ENCODE assay signal across 17 cellular contexts in genomic region chr6:139256087-139256486, GRCh38. TPM values are rescaled to one million over a fixed set of nuclear protein-coding genes. Genes with fewer than 3 reads are reported as not detected.
DNase-seq lines count a peak whose midpoint lies in the region; ATAC-seq and TF ChIP-seq lines count a peak whose summit lies in the region.
"Had no signal": no experiment of that assay in that cellular context is flagged by ENCODE, and none has a peak within 500 bp of the region (broad histone marks: within the 10 kb centered on the region; RNA-seq: fewer than 3 reads in every experiment).

No MANE protein-coding gene starts in this region.

- no peaks in the 10 kb centered on the region for H3K9me1 ChIP-seq in IMR-90 (ENCODE audit: insufficient read depth, low read length)

- H3K18ac ChIP-seq in IMR-90 (ENCODE audit: low read depth, low read length): no peak overlapping the region

- H3K4me1 ChIP-seq in IMR-90 (ENCODE audit: control insufficient read depth, insufficient read depth, low read length): peaks cover 7% of the 10 kb centered on the region; the same call in 1 of the 2 replicates

- H3K36me3 ChIP-seq in IMR-90 (ENCODE audit: control insufficient read depth, insufficient read depth, low read length): no peaks in the 10 kb centered on the region
- H3K36me3 ChIP-seq: vagina had no signal

- H3K4me3 ChIP-seq in AG10803 (ENCODE audit: low read length) (no peak overlapping the region), IMR-90 (ENCODE audit: insufficient read depth, low read depth, low read length) (no peak overlapping the region), choroid plexus epithelial cell (ENCODE audit: low read depth, low read length) (no peak overlapping the region)
- H3K4me3 ChIP-seq: hepatocyte, vagina had no signal

- no peaks in the 10 kb centered on the region for H3K9me3 ChIP-seq in IMR-90 (ENCODE audit: control insufficient read depth, insufficient read depth, low read length)
- H3K9me3 ChIP-seq: vagina had no signal

- no peak overlapping the region for H3K23ac ChIP-seq in IMR-90 (ENCODE audit: low read depth, low read length)

- no peak for TF ChIP-seq POLR2A in IMR-90 (IDR thresholded peaks at IDR 0.05; ENCODE audit: low read depth, low read length)

- no peak overlapping the region for H2AFZ ChIP-seq in IMR-90 (replicated peaks; ENCODE audit: low read length, poor library complexity)
- H2AFZ ChIP-seq: hepatocyte had no signal

- H3K27me3 ChIP-seq in IMR-90 (ENCODE audit: control insufficient read depth, insufficient read depth, low read length): peaks cover 4% of the 10 kb centered on the region; the same call in 1 of the 2 replicates
- H3K27me3 ChIP-seq: hepatocyte, vagina had no signal

- ATAC-seq in IMR-90 (ENCODE audit: low read depth) (no peak; the same call in none of the 2 replicates), sciatic nerve (peak; percentile 60), GM21717 (IDR thresholded peaks at IDR 0.05; ENCODE audit: unreplicated experiment) (no peak)
- ATAC-seq: PC-3; stimulated activated naive CD8-positive, alpha-beta T cell treated with anti-CD3 and anti-CD28 coated beads, Interleukin-15, Interleukin-2, amounts not matched to agents 100 U/mL and 50 U/mL, for 24 hours had no signal

- H2BK15ac ChIP-seq in IMR-90 (ENCODE audit: low read depth, low read length): no peak overlapping the region

- no peak overlapping the region for H2AK5ac ChIP-seq in IMR-90 (ENCODE audit: low read depth, low read length)

- H3K56ac ChIP-seq in IMR-90 (ENCODE audit: extremely low read depth, insufficient read depth, low read length): no peak overlapping the region

- POLR2A ChIA-PET in IMR-90 (lab: Charles Lee; ENCODE audit: unreplicated experiment): interaction anchor here (0.6 kb wide), 1 partner anchor 15 kb away, joined by 3 read pairs; no protein-coding TSS in a partner anchor

- TF ChIP-seq CTCF in AG10803 (conservative IDR thresholded peaks at IDR 0.05; ENCODE audit: low read length) (no peak), IMR-90 (conservative IDR thresholded peaks at IDR 0.05; ENCODE audit: low read depth, low read length) (no peak), choroid plexus epithelial cell (conservative IDR thresholded peaks at IDR 0.05; ENCODE audit: low read depth, low read length) (no peak)

- no peak overlapping the region for H4K91ac ChIP-seq in IMR-90 (ENCODE audit: insufficient read depth, low read depth, low read length)

- in situ Hi-C loops in IMR-90 (cut with MboI; ENCODE audit: low sequenced_read_pairs): no loop called here

- no TSS peak for BruUV-seq in IMR-90 (replicated peaks; lab: Mats Ljungman, UMichigan)

- H2BK120ac ChIP-seq in IMR-90 (ENCODE audit: low read depth, low read length): no peak overlapping the region

- TF ChIP-seq RAD21 in IMR-90 (IDR thresholded peaks at IDR 0.05; ENCODE audit: low read length): no peak

- no peak overlapping the region for H2AK9ac ChIP-seq in IMR-90 (replicated peaks; ENCODE audit: low read depth, low read length, poor library complexity)

- H2BK5ac ChIP-seq in IMR-90 (ENCODE audit: low read depth, low read length, poor library complexity, severe bottlenecking): no peak overlapping the region

- 66% methylated on average over 3 of the region's 3 CpGs; no CpG with 5 or more reads in 1 of the 2 experiments for WGBS in IMR-90 (ENCODE audit: extremely low coverage in 2 of 2, insufficient read length in 1 of 2), 2 experiments

- H3K27ac ChIP-seq in IMR-90 (ENCODE audit: insufficient read depth, low read length): no peak overlapping the region
- H3K27ac ChIP-seq: hepatocyte, vagina had no signal

- CTCF ChIA-PET in IMR-90 (lab: Yijun Ruan, JAX): interaction anchor here (0.6 kb wide), 1 partner anchor 344 kb away, joined by 3 read pairs; no protein-coding TSS in a partner anchor

- H2BK20ac ChIP-seq in IMR-90 (ENCODE audit: low read depth, low read length): no peak overlapping the region

- no peaks in the 10 kb centered on the region for H4K20me1 ChIP-seq in IMR-90 (ENCODE audit: insufficient read depth, low read length)

- H3K4ac ChIP-seq in IMR-90 (ENCODE audit: low read depth, low read length): no peak overlapping the region

- intact Hi-C loops in IMR-90 (cut with micrococcal nuclease): no loop called here
- intact Hi-C loops in sciatic nerve (cut with DNase I): no loop called here

- H3K79me1 ChIP-seq in IMR-90 (ENCODE audit: low read depth in 1 of 2, low read length in 2 of 2): no peaks in the 10 kb centered on the region

- H4K8ac ChIP-seq in IMR-90 (ENCODE audit: low read depth in 2 of 2, low read length in 2 of 2): no peak overlapping the region

- H3K9ac ChIP-seq in IMR-90 (ENCODE audit: low read depth, low read length): no peak overlapping the region

- H3K14ac ChIP-seq in IMR-90 (replicated peaks; ENCODE audit: low read depth, low read length): no peak overlapping the region

- H3K4me2 ChIP-seq in IMR-90 (ENCODE audit: low read depth, low read length): no peak overlapping the region
- H3K4me2 ChIP-seq: hepatocyte had no signal

- dilution Hi-C loops in IMR-90 (cut with HindIII; ENCODE audit: low sequenced_read_pairs, unreplicated experiment): no loop called here

- no peak overlapping the region for H4K5ac ChIP-seq in IMR-90 (ENCODE audit: low read depth, low read length)

- DNase-seq in AG10803 (ENCODE audit: low read depth): peak; percentile 89
- DNase-seq in IMR-90: peak; percentile 83
- peak; percentile 82 for DNase-seq in choroid plexus epithelial cell (ENCODE audit: low read depth)
- no peak for DNase-seq in sciatic nerve (ENCODE audit: low spot score)
- DNase-seq in superior temporal gyrus (ENCODE audit: extremely low spot score): no peak
- DNase-seq in NOMO-1 treated with dmso at 0.1 percent for 144 hours (lab: John Stamatoyannopoulos, UW; ENCODE audit: unreplicated experiment): no peak
- DNase-seq in SKM-1 treated with dmso at 0.1 percent for 144 hours (lab: John Stamatoyannopoulos, UW; ENCODE audit: unreplicated experiment): no peak
- DNase-seq: activated CD4-positive, alpha-beta T cell treated with anti-CD3 and anti-CD28 coated beads, Interleukin-2, amount 50 U/mL, for 1 hour; activated naive CD4-positive, alpha-beta T cell treated with anti-CD3 and anti-CD28 coated beads for 36 hours; NCI-H1048; NCI-H526; PC-3; stimulated activated naive CD8-positive, alpha-beta T cell treated with anti-CD3 and anti-CD28 coated beads, Interleukin-15, Interleukin-2, amounts not matched to agents 100 U/mL and 50 U/mL, for 24 hours had no signal

TF ChIP-seq in IMR-90, 13 proteins besides CTCF, POLR2A, EP300 and RAD21:
- TF ChIP-seq FOS (IDR thresholded peaks at IDR 0.05; ENCODE audit: low read depth, low read length) (no peak), MAZ (IDR thresholded peaks at IDR 0.05; ENCODE audit: borderline replicate concordance, low read depth, low read length) (no peak), CHD1 (IDR thresholded peaks at IDR 0.05; ENCODE audit: low read depth, low read length) (no peak), MAFK (IDR thresholded peaks at IDR 0.05; ENCODE audit: low read depth, low read length) (no peak), NFE2L2 (IDR thresholded peaks at IDR 0.05; ENCODE audit: low read depth, low read length) (no peak), MXI1 (IDR thresholded peaks at IDR 0.05; ENCODE audit: borderline replicate concordance, low read depth, low read length) (no peak), BHLHE40 (IDR thresholded peaks at IDR 0.05; ENCODE audit: low read depth, low read length) (no peak), ELK1 (IDR thresholded peaks at IDR 0.05; ENCODE audit: borderline replicate concordance, low read depth, low read length) (no peak), RFX5 (IDR thresholded peaks at IDR 0.05; ENCODE audit: low read depth, low read length) (no peak), SMC3 (IDR thresholded peaks at IDR 0.05; ENCODE audit: low read depth, low read length) (no peak)

RNA-seq across cellular contexts. Expression of gene TXLNB, which starts 35.7 kb away (rescaled TPM):
- total RNA-seq in IMR-90 (2012; rRNA removed) (under 0.01 TPM in 2 replicates), sciatic nerve (1.7 TPM)
- 0.04 and 0.05 TPM in 2 replicates for polyA plus RNA-seq in IMR-90 (2012; rRNA removed)
- 0.04 TPM in 1 of 2 replicates, not detected in the other for polyA plus RNA-seq in IMR-90 (2012; cell fraction: cytosol; rRNA removed)
- 0.01 and 0.11 TPM in 2 replicates for polyA plus RNA-seq in IMR-90 (2012; cell fraction: nucleus; rRNA removed; ENCODE audit: low replicate concordance)
- polyA plus RNA-seq: neural cell had no signal

Comparison
In these comparisons a context has a peak if more than half of its experiments do, and no peak if none do; other contexts are left out.
1. DNase-seq: peak in AG10803 (single experiment), IMR-90 (single experiment) and choroid plexus epithelial cell (single experiment); none in sciatic nerve (single experiment), superior temporal gyrus (single experiment), NOMO-1 treated with dmso at 0.1 percent for 144 hours (single experiment) and SKM-1 treated with dmso at 0.1 percent for 144 hours (single experiment).